1 cellular context compared by ENCODE assay signal in the genomic region with DNA sequence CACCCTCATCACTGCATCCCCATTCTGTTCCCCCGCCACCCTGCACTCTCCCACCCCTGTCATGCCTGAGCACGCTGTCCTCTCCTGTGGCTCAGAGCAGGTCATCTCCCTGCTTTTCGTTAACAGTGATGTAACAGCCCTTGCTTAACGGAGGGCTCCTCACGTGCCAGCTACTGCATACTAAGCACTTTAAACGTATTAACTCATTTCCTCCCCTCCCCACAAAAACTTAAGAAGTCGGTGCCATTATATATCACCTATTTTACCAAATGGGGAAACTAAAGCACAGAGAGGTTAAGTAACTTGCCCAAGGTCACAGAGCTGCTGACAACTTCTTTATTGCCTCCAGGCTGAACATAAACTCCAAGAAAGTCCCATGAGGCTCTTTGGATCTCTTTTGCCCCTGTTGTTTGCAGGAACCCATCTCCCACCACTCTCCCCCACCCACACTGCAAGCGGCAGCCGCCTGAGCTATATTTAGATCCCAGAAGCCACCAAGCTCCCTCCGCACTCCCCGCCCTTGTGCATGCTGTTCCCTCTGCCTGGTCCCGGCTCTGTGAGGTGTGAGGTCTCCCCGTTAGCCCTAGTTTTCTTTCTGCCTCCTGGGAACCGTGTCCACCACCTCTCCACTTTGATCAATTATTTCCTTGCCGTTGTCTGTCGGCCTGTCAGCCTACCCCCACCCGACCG.
TF ChIP-seq lines count a peak whose summit lies in the region.

No MANE protein-coding gene starts in this region.

TF ChIP-seq in K562, 482 proteins besides CTCF, POLR2A, EP300 and RAD21:
- TF ChIP-seq SP1 (CRISPR knock-in tag; IDR thresholded peaks at IDR 0.05), result 0 out of 2 replicates have a peak, but pooled peaks have one; percentile 33
- TF ChIP-seq, protein P1, sequence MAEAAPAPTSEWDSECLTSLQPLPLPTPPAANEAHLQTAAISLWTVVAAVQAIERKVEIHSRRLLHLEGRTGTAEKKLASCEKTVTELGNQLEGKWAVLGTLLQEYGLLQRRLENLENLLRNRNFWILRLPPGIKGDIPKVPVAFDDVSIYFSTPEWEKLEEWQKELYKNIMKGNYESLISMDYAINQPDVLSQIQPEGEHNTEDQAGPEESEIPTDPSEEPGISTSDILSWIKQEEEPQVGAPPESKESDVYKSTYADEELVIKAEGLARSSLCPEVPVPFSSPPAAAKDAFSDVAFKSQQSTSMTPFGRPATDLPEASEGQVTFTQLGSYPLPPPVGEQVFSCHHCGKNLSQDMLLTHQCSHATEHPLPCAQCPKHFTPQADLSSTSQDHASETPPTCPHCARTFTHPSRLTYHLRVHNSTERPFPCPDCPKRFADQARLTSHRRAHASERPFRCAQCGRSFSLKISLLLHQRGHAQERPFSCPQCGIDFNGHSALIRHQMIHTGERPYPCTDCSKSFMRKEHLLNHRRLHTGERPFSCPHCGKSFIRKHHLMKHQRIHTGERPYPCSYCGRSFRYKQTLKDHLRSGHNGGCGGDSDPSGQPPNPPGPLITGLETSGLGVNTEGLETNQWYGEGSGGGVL (CRISPR knock-in tag; IDR thresholded peaks at IDR 0.05), result no peak
- TF ChIP-seq KDM1A (IDR thresholded peaks at IDR 0.05), result peak; percentile 53 to 74; a peak in 3 of 4 replicates
- TF ChIP-seq BHLHE40 (IDR thresholded peaks at IDR 0.05; ENCODE audit: low read length), result 0 out of 2 replicates have a peak, but pooled peaks have one; percentile 31
- no peak for TF ChIP-seq ETS2 (tag; IDR thresholded peaks at IDR 0.05; ENCODE audit: borderline replicate concordance, poor library complexity, severe bottlenecking)
- TF ChIP-seq ARID2 (IDR thresholded peaks at IDR 0.05), result no peak
- peak; percentile 81 for TF ChIP-seq RBM25 (IDR thresholded peaks at IDR 0.05; ENCODE audit: low read depth, low read length, severe bottlenecking)
- no peak for TF ChIP-seq KDM5B (IDR thresholded peaks at IDR 0.05; ENCODE audit: insufficient replicate concordance, low read depth, low read length)
- no peak for TF ChIP-seq ATF1 (CRISPR knock-in tag; IDR thresholded peaks at IDR 0.05)
- no peak for TF ChIP-seq ATF1 (tag; IDR thresholded peaks at IDR 0.05)
- no peak for TF ChIP-seq ETV1 (tag; conservative IDR thresholded peaks at IDR 0.05; ENCODE audit: low read depth)
- TF ChIP-seq DMBX1 (CRISPR knock-in tag; IDR thresholded peaks at IDR 0.05; ENCODE audit: borderline replicate concordance), result no peak
- TF ChIP-seq TEAD4 (IDR thresholded peaks at IDR 0.05; ENCODE audit: low read length), result no peak
- no peak for TF ChIP-seq TEAD4 (CRISPR knock-in tag; IDR thresholded peaks at IDR 0.05; ENCODE audit: borderline replicate concordance)
- no peak for TF ChIP-seq ZNF146 (CRISPR knock-in tag; IDR thresholded peaks at IDR 0.05; ENCODE audit: unreplicated experiment)
- peak; percentile 69 for TF ChIP-seq ZFP36 (IDR thresholded peaks at IDR 0.05; ENCODE audit: low read depth, low read length, partially characterized antibody)
- 0 out of 2 replicates have a peak, but pooled peaks have one; percentile 45 for TF ChIP-seq CBFB (CRISPR knock-in tag; IDR thresholded peaks at IDR 0.05)
- no peak for TF ChIP-seq MYNN (IDR thresholded peaks at IDR 0.05)
- TF ChIP-seq MYNN (CRISPR knock-in tag; IDR thresholded peaks at IDR 0.05), result no peak
- TF ChIP-seq PHF8 (IDR thresholded peaks at IDR 0.05; ENCODE audit: borderline replicate concordance, low read length), result no peak
- peak; percentile 86 for TF ChIP-seq BCOR (IDR thresholded peaks at IDR 0.05)
- TF ChIP-seq, protein P2, sequence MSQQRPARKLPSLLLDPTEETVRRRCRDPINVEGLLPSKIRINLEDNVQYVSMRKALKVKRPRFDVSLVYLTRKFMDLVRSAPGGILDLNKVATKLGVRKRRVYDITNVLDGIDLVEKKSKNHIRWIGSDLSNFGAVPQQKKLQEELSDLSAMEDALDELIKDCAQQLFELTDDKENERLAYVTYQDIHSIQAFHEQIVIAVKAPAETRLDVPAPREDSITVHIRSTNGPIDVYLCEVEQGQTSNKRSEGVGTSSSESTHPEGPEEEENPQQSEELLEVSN (IDR thresholded peaks at IDR 0.05; ENCODE audit: borderline replicate concordance in 1 of 2, extremely low read depth in 1 of 2, insufficient read depth in 1 of 2, insufficient read length in 1 of 2, low read depth in 1 of 2, low read length in 1 of 2, poor library complexity in 1 of 2, severe bottlenecking in 1 of 2), result peak in 1 of 2 experiments; percentile 87
- TF ChIP-seq ZFP1 (CRISPR knock-in tag; IDR thresholded peaks at IDR 0.05), result no peak
- TF ChIP-seq, protein P3, sequence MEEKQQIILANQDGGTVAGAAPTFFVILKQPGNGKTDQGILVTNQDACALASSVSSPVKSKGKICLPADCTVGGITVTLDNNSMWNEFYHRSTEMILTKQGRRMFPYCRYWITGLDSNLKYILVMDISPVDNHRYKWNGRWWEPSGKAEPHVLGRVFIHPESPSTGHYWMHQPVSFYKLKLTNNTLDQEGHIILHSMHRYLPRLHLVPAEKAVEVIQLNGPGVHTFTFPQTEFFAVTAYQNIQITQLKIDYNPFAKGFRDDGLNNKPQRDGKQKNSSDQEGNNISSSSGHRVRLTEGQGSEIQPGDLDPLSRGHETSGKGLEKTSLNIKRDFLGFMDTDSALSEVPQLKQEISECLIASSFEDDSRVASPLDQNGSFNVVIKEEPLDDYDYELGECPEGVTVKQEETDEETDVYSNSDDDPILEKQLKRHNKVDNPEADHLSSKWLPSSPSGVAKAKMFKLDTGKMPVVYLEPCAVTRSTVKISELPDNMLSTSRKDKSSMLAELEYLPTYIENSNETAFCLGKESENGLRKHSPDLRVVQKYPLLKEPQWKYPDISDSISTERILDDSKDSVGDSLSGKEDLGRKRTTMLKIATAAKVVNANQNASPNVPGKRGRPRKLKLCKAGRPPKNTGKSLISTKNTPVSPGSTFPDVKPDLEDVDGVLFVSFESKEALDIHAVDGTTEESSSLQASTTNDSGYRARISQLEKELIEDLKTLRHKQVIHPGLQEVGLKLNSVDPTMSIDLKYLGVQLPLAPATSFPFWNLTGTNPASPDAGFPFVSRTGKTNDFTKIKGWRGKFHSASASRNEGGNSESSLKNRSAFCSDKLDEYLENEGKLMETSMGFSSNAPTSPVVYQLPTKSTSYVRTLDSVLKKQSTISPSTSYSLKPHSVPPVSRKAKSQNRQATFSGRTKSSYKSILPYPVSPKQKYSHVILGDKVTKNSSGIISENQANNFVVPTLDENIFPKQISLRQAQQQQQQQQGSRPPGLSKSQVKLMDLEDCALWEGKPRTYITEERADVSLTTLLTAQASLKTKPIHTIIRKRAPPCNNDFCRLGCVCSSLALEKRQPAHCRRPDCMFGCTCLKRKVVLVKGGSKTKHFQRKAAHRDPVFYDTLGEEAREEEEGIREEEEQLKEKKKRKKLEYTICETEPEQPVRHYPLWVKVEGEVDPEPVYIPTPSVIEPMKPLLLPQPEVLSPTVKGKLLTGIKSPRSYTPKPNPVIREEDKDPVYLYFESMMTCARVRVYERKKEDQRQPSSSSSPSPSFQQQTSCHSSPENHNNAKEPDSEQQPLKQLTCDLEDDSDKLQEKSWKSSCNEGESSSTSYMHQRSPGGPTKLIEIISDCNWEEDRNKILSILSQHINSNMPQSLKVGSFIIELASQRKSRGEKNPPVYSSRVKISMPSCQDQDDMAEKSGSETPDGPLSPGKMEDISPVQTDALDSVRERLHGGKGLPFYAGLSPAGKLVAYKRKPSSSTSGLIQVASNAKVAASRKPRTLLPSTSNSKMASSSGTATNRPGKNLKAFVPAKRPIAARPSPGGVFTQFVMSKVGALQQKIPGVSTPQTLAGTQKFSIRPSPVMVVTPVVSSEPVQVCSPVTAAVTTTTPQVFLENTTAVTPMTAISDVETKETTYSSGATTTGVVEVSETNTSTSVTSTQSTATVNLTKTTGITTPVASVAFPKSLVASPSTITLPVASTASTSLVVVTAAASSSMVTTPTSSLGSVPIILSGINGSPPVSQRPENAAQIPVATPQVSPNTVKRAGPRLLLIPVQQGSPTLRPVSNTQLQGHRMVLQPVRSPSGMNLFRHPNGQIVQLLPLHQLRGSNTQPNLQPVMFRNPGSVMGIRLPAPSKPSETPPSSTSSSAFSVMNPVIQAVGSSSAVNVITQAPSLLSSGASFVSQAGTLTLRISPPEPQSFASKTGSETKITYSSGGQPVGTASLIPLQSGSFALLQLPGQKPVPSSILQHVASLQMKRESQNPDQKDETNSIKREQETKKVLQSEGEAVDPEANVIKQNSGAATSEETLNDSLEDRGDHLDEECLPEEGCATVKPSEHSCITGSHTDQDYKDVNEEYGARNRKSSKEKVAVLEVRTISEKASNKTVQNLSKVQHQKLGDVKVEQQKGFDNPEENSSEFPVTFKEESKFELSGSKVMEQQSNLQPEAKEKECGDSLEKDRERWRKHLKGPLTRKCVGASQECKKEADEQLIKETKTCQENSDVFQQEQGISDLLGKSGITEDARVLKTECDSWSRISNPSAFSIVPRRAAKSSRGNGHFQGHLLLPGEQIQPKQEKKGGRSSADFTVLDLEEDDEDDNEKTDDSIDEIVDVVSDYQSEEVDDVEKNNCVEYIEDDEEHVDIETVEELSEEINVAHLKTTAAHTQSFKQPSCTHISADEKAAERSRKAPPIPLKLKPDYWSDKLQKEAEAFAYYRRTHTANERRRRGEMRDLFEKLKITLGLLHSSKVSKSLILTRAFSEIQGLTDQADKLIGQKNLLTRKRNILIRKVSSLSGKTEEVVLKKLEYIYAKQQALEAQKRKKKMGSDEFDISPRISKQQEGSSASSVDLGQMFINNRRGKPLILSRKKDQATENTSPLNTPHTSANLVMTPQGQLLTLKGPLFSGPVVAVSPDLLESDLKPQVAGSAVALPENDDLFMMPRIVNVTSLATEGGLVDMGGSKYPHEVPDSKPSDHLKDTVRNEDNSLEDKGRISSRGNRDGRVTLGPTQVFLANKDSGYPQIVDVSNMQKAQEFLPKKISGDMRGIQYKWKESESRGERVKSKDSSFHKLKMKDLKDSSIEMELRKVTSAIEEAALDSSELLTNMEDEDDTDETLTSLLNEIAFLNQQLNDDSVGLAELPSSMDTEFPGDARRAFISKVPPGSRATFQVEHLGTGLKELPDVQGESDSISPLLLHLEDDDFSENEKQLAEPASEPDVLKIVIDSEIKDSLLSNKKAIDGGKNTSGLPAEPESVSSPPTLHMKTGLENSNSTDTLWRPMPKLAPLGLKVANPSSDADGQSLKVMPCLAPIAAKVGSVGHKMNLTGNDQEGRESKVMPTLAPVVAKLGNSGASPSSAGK (IDR thresholded peaks at IDR 0.05), result peak; percentile 29; the same call in 1 of the 2 replicates
- peak; percentile 63 for TF ChIP-seq BRD9 (IDR thresholded peaks at IDR 0.05; ENCODE audit: low read depth, partially characterized antibody)
- peak; percentile 70; the same call in 1 of the 2 replicates for TF ChIP-seq MEF2A (IDR thresholded peaks at IDR 0.05; ENCODE audit: control insufficient read depth, low read depth, low read length)
- TF ChIP-seq L3MBTL2 (IDR thresholded peaks at IDR 0.05), result peak; percentile 47; the same call in 1 of the 2 replicates
- TF ChIP-seq, protein P4, sequence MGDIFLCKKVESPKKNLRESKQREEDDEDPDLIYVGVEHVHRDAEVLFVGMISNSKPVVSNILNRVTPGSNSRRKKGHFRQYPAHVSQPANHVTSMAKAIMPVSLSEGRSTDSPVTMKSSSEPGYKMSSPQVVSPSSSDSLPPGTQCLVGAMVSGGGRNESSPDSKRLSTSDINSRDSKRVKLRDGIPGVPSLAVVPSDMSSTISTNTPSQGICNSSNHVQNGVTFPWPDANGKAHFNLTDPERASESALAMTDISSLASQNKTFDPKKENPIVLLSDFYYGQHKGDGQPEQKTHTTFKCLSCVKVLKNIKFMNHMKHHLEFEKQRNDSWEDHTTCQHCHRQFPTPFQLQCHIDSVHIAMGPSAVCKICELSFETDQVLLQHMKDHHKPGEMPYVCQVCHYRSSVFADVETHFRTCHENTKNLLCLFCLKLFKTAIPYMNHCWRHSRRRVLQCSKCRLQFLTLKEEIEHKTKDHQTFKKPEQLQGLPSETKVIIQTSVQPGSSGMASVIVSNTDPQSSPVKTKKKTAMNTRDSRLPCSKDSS (IDR thresholded peaks at IDR 0.05; ENCODE audit: low read depth, partially characterized antibody), result no peak
- no peak for TF ChIP-seq TAF7 (tag; IDR thresholded peaks at IDR 0.05)
TF ChIP-seq in K562: peak in this region for 12.
